ENCODE assay signal across 1 cellular context in genomic region chr5:133864711-133865110, GRCh38.
TF ChIP-seq lines count a peak whose summit lies in the region.

No MANE protein-coding gene starts in this region.

TF ChIP-seq in GM23338, 12 proteins besides CTCF, POLR2A, EP300 and RAD21 (continued from another document):
- no peak for TF ChIP-seq CREB1 (CRISPR knock-in tag; IDR thresholded peaks at IDR 0.05; ENCODE audit: low read depth)
- no peak for TF ChIP-seq ZNF114 (CRISPR knock-in tag; IDR thresholded peaks at IDR 0.05)
- TF ChIP-seq REST (IDR thresholded peaks at IDR 0.05; ENCODE audit: unreplicated experiment): no peak
- no peak for TF ChIP-seq EZH2 (IDR thresholded peaks at IDR 0.05; ENCODE audit: low read depth, unreplicated experiment)
- TF ChIP-seq STAT1 (IDR thresholded peaks at IDR 0.05; ENCODE audit: unreplicated experiment): no peak
- TF ChIP-seq POLR2AphosphoS5 (IDR thresholded peaks at IDR 0.05; ENCODE audit: low read depth): no peak
- TF ChIP-seq ZNF331 (CRISPR knock-in tag; IDR thresholded peaks at IDR 0.05; ENCODE audit: low read depth): no peak
- TF ChIP-seq JUNB (IDR thresholded peaks at IDR 0.05; ENCODE audit: unreplicated experiment): no peak
- TF ChIP-seq EZH2phosphoT487 (IDR thresholded peaks at IDR 0.05; ENCODE audit: unreplicated experiment): no peak
- TF ChIP-seq ETS1 (IDR thresholded peaks at IDR 0.05): no peak
